In genomic region chr7:128791968-128792319, GRCh38 we compare ENCODE assay signal across 8 cellular contexts. TPM values are rescaled to one million over a fixed set of nuclear protein-coding genes. Genes with fewer than 3 reads are reported as not detected.
A peak's percentile ranks its signal among the peaks of the same experiment; 100 is the strongest.
DNase-seq lines count a peak whose midpoint lies in the region; ATAC-seq and TF ChIP-seq lines count a peak whose summit lies in the region.

TSS of gene CCDC136 (plus strand) at chr7:128791968. CDS start at chr7:128792412, 444 bp downstream.

- H3K4me3 ChIP-seq in WERI-Rb-1 (ENCODE audit: low read depth, low read length) (peak within 1 kb of the TSS; percentile 49), left ventricle myocardium inferior (peak within 1 kb of the TSS; percentile 82), skeletal muscle cell (ENCODE audit: low read depth, low read length) (peak within 1 kb of the TSS; percentile 79)

- H3K9me3 ChIP-seq in WERI-Rb-1 (ENCODE audit: severe bottlenecking) (no peaks in the 10 kb centered on the region), left ventricle myocardium inferior (replicated peaks) (no peaks in the 10 kb centered on the region)

- DNase-seq in DMS53 (lab: John Stamatoyannopoulos, UW) (peak; percentile 37), DMS53 treated with DMSO at 0.1 percent for 48 hours (lab: John Stamatoyannopoulos, UW; ENCODE audit: unreplicated experiment) (no peak), WERI-Rb-1 (no peak), left ventricle myocardium inferior (no peak), skeletal muscle cell (ENCODE audit: low read depth) (no peak), D341Med (ENCODE audit: low spot score) (no peak)

- no peak within 1 kb of the TSS for H3K27ac ChIP-seq in WERI-Rb-1
- peak within 1 kb of the TSS; percentile 38 for H3K27ac ChIP-seq in left ventricle myocardium inferior (replicated peaks)

- TF ChIP-seq CTCF in WERI-Rb-1 (IDR thresholded peaks at IDR 0.05; ENCODE audit: low read depth, low read length) (no peak), left ventricle myocardium inferior (IDR thresholded peaks at IDR 0.05; ENCODE audit: borderline replicate concordance) (no peak)

- ATAC-seq in GM21717 (IDR thresholded peaks at IDR 0.05; ENCODE audit: unreplicated experiment), result no peak
- ATAC-seq in GM19452 (IDR thresholded peaks at IDR 0.05; ENCODE audit: unreplicated experiment), result no peak

- H3K27me3 ChIP-seq in WERI-Rb-1 (ENCODE audit: insufficient read depth, low read depth, severe bottlenecking), result peaks cover 27% of the 10 kb centered on the region
- H3K27me3 ChIP-seq in left ventricle myocardium inferior (ENCODE audit: low read depth), result no peaks in the 10 kb centered on the region

- intact Hi-C loops in left ventricle myocardium inferior (cut with micrococcal nuclease), result no loop called here

- H3K36me3 ChIP-seq in WERI-Rb-1, result no peaks in the 10 kb centered on the region
- no peaks in the 10 kb centered on the region for H3K36me3 ChIP-seq in left ventricle myocardium inferior

- H3K4me1 ChIP-seq in left ventricle myocardium inferior, result peaks cover 34% of the 10 kb centered on the region

RNA-seq across cellular contexts. Expression of gene CCDC136, which starts in this region (rescaled TPM):
- 8.2 TPM for total RNA-seq in left ventricle myocardium inferior
